In genomic region chr3:147099076-147099475, GRCh38 we compare ENCODE assay signal across 22 cellular contexts.
"Had no signal": no experiment of that assay in that cellular context is flagged by ENCODE, and none has a peak within 500 bp of the region (broad histone marks: within the 10 kb centered on the region; RNA-seq: fewer than 3 reads in every experiment).

No MANE protein-coding gene starts in this region.

- H3K36me3 ChIP-seq: heart right ventricle, left lung, neural progenitor cell, sigmoid colon, tibial artery had no signal

- H3K4me3 ChIP-seq: dorsolateral prefrontal cortex, heart right ventricle, left lung, neural progenitor cell, psoas muscle, sigmoid colon, testis, tibial artery had no signal

- H2AFZ ChIP-seq: neural progenitor cell had no signal

- DNase-seq: dorsolateral prefrontal cortex; effector CD4-positive, alpha-beta T cell; foreskin melanocyte; glutamatergic neuron; heart right ventricle; hippocampal formation; left cardiac atrium; left lung; mesendoderm; midbrain; naive thymus-derived CD4-positive, alpha-beta T cell; posterior cingulate gyrus; psoas muscle; right cardiac atrium; sigmoid colon; stimulated activated CD4-positive, alpha-beta T cell treated with anti-CD3 and anti-CD28 coated beads, Interleukin-2, amount 100 ng/mL, for 24 hours; stimulated activated CD4-positive, alpha-beta T cell treated with anti-CD3 and anti-CD28 coated beads, Interleukin-4, amount 100 ng/mL, for 4 hours; stimulated activated naive CD8-positive, alpha-beta T cell treated with anti-CD3 and anti-CD28 coated beads, Interleukin-15, Interleukin-2, amounts not matched to agents 100 U/mL and 50 U/mL, for 24 hours; substantia nigra; testis; tibial artery had no signal

- H3K9ac ChIP-seq: neural progenitor cell had no signal

- H3K9me3 ChIP-seq: psoas muscle, testis, tibial artery had no signal

- H3K4me1 ChIP-seq: heart right ventricle, left lung, neural progenitor cell, psoas muscle, sigmoid colon, testis, tibial artery had no signal

- H3K27ac ChIP-seq: dorsolateral prefrontal cortex, heart right ventricle, left lung, neural progenitor cell, psoas muscle, sigmoid colon, testis, tibial artery had no signal

- H3K27me3 ChIP-seq: dorsolateral prefrontal cortex, heart right ventricle, left lung, neural progenitor cell, sigmoid colon, testis, tibial artery had no signal

- H3K4me2 ChIP-seq: neural progenitor cell had no signal
